16 cellular contexts compared by ENCODE assay signal in genomic region chrX:147737690-147738089, GRCh38.
DNase-seq lines count a peak whose midpoint lies in the region; ATAC-seq and TF ChIP-seq lines count a peak whose summit lies in the region.
"Had no signal": no experiment of that assay in that cellular context is flagged by ENCODE, and none has a peak within 500 bp of the region (broad histone marks: within the 10 kb centered on the region; RNA-seq: fewer than 3 reads in every experiment).

No MANE protein-coding gene starts in this region.

- TF ChIP-seq CTCF in IMR-90 (conservative IDR thresholded peaks at IDR 0.05; ENCODE audit: low read depth, low read length) (no peak), osteoblast (IDR thresholded peaks at IDR 0.05; ENCODE audit: extremely low read depth, low read depth, low read length) (no peak)

- H2BK5ac ChIP-seq in IMR-90 (ENCODE audit: low read depth, low read length, poor library complexity, severe bottlenecking) = no peak overlapping the region

- no peak overlapping the region for H4K8ac ChIP-seq in IMR-90 (ENCODE audit: low read depth in 2 of 2, low read length in 2 of 2)

- no peaks in the 10 kb centered on the region for H3K27me3 Mint-ChIP-seq in activated CD8-positive, alpha-beta memory T cell treated with anti-CD3 and anti-CD28 coated beads, Interleukin-2, amount 10 ng/mL, durations not matched to agents 7 days and 5 days
- H3K27me3 Mint-ChIP-seq in activated CD8-positive, alpha-beta T cell treated with anti-CD3 and anti-CD28 coated beads, Interleukin-2, amount 10 ng/mL, durations not matched to agents 7 days and 5 days (ENCODE audit: low read depth) = no peaks in the 10 kb centered on the region
- H3K27me3 Mint-ChIP-seq: IgD-negative memory B cell had no signal

- no peak overlapping the region for H4K5ac ChIP-seq in IMR-90 (ENCODE audit: low read depth, low read length)

- H3K56ac ChIP-seq in IMR-90 (ENCODE audit: extremely low read depth, insufficient read depth, low read length) = no peak overlapping the region

- intact Hi-C loops in IMR-90 (cut with micrococcal nuclease) = no loop called here

- H3K27ac ChIP-seq in IMR-90 (ENCODE audit: insufficient read depth, low read length) (no peak overlapping the region), osteoblast (ENCODE audit: low read depth, low read length) (no peak overlapping the region)
- H3K27ac ChIP-seq: PC-9 had no signal

- H4K91ac ChIP-seq in IMR-90 (ENCODE audit: insufficient read depth, low read depth, low read length) = no peak overlapping the region

- H3K4me3 ChIP-seq in IMR-90 (ENCODE audit: insufficient read depth, low read depth, low read length) (no peak overlapping the region), osteoblast (ENCODE audit: insufficient read depth, low read length) (no peak overlapping the region)
- H3K4me3 ChIP-seq: PC-9 had no signal

- H2BK15ac ChIP-seq in IMR-90 (ENCODE audit: low read depth, low read length) = no peak overlapping the region

- dilution Hi-C loops in IMR-90 (cut with HindIII; ENCODE audit: low sequenced_read_pairs, unreplicated experiment) = no loop called here

- H3K36me3 ChIP-seq in IMR-90 (ENCODE audit: control insufficient read depth, insufficient read depth, low read length) = no peaks in the 10 kb centered on the region
- H3K36me3 ChIP-seq in osteoblast (ENCODE audit: insufficient read depth, low read length) = no peaks in the 10 kb centered on the region
- H3K36me3 ChIP-seq: BE2C had no signal

- ATAC-seq in activated CD8-positive, alpha-beta memory T cell treated with anti-CD3 and anti-CD28 coated beads, Interleukin-2, amount 10 ng/mL, durations not matched to agents 7 days and 5 days = no peak
- no peak for ATAC-seq in IMR-90 (ENCODE audit: low read depth)
- ATAC-seq in activated CD8-positive, alpha-beta T cell treated with anti-CD3 and anti-CD28 coated beads, Interleukin-2, amount 10 ng/mL, durations not matched to agents 7 days and 5 days = no peak
- no peak for ATAC-seq in GM18511 (IDR thresholded peaks at IDR 0.05; ENCODE audit: unreplicated experiment)

- no peak for TF ChIP-seq RAD21 in IMR-90 (IDR thresholded peaks at IDR 0.05; ENCODE audit: low read length)

- H2AK9ac ChIP-seq in IMR-90 (replicated peaks; ENCODE audit: low read depth, low read length, poor library complexity) = no peak overlapping the region

- no peaks in the 10 kb centered on the region for H3K79me2 ChIP-seq in osteoblast (ENCODE audit: insufficient read depth, low read length)

- no peaks in the 10 kb centered on the region for H3K9me3 Mint-ChIP-seq in activated CD8-positive, alpha-beta memory T cell treated with anti-CD3 and anti-CD28 coated beads, Interleukin-2, amount 10 ng/mL, durations not matched to agents 7 days and 5 days (ENCODE audit: low read depth)
- no peaks in the 10 kb centered on the region for H3K9me3 Mint-ChIP-seq in activated CD8-positive, alpha-beta T cell treated with anti-CD3 and anti-CD28 coated beads, Interleukin-2, amount 10 ng/mL, durations not matched to agents 7 days and 5 days (ENCODE audit: insufficient read depth)

- H3K14ac ChIP-seq in IMR-90 (replicated peaks; ENCODE audit: low read depth, low read length) = no peak overlapping the region

- H3K79me1 ChIP-seq in IMR-90 (ENCODE audit: low read depth in 1 of 2, low read length in 2 of 2) = no peaks in the 10 kb centered on the region

- TF ChIP-seq POLR2A in IMR-90 (IDR thresholded peaks at IDR 0.05; ENCODE audit: low read depth, low read length) = no peak

- H3K23ac ChIP-seq in IMR-90 (ENCODE audit: low read depth, low read length) = no peak overlapping the region

- no peak for DNase-seq in activated CD8-positive, alpha-beta memory T cell treated with anti-CD3 and anti-CD28 coated beads, Interleukin-2, amount 10 ng/mL, durations not matched to agents 7 days and 5 days
- DNase-seq in activated CD8-positive, alpha-beta memory T cell treated with anti-CD3 and anti-CD28 coated beads for 24 hours = no peak
- DNase-seq in IMR-90 = no peak
- no peak for DNase-seq in activated CD8-positive, alpha-beta T cell treated with anti-CD3 and anti-CD28 coated beads, Interleukin-2, amount 10 ng/mL, durations not matched to agents 7 days and 5 days
- DNase-seq in osteoblast (ENCODE audit: insufficient read length, low spot score, missing footprints) = peak; percentile 35
- no peak for DNase-seq in amniotic stem cell (lab: John Stamatoyannopoulos, UW)
- DNase-seq in RKO (ENCODE audit: low spot score) = no peak
- DNase-seq: BE2C, EL, H7, NCI-H1092, NCI-H1694, NCI-H2107, PC-9 had no signal

- H3K27me3 ChIP-seq in IMR-90 (ENCODE audit: control insufficient read depth, insufficient read depth, low read length) = no peaks in the 10 kb centered on the region
- H3K27me3 ChIP-seq in osteoblast (ENCODE audit: insufficient read depth, low read length) = no peaks in the 10 kb centered on the region
- H3K27me3 ChIP-seq: BE2C had no signal

- H3K4me2 ChIP-seq in IMR-90 (ENCODE audit: low read depth, low read length) (no peak overlapping the region), osteoblast (ENCODE audit: insufficient read depth, low read length) (no peak overlapping the region)
- H3K4me2 ChIP-seq: PC-9 had no signal

- H3K4me1 ChIP-seq in IMR-90 (ENCODE audit: control insufficient read depth, insufficient read depth, low read length) (no peaks in the 10 kb centered on the region), osteoblast (ENCODE audit: insufficient read depth, low read length) (no peaks in the 10 kb centered on the region)
- H3K4me1 ChIP-seq: BE2C had no signal

- no CpG with 5 or more reads among the region's 3 CpGs for WGBS in IMR-90 (ENCODE audit: extremely low coverage in 2 of 2, insufficient read length in 1 of 2), 2 experiments

- no peak overlapping the region for H3K9ac ChIP-seq in IMR-90 (ENCODE audit: low read depth, low read length)

- H3K9me3 ChIP-seq in IMR-90 (ENCODE audit: control insufficient read depth, insufficient read depth, low read length) (peaks cover 4% of the 10 kb centered on the region; the same call in 1 of the 2 replicates), osteoblast (ENCODE audit: low read depth, low read length) (peaks cover 3% of the 10 kb centered on the region)
- H3K9me3 ChIP-seq: BE2C had no signal

- no peaks in the 10 kb centered on the region for H3K9me1 ChIP-seq in IMR-90 (ENCODE audit: insufficient read depth, low read length)

- POLR2A ChIA-PET in IMR-90 (lab: Charles Lee; ENCODE audit: unreplicated experiment) = no interaction called here
- POLR2A ChIA-PET in activated CD8-positive, alpha-beta T cell treated with anti-CD3 and anti-CD28 coated beads, Interleukin-2, amount 10 ng/mL, durations not matched to agents 7 days and 5 days (lab: Charles Lee) = no interaction called here

- peaks cover 11% of the 10 kb centered on the region for H3K4me1 Mint-ChIP-seq in activated CD8-positive, alpha-beta memory T cell treated with anti-CD3 and anti-CD28 coated beads, Interleukin-2, amount 10 ng/mL, durations not matched to agents 7 days and 5 days
- peaks cover 31% of the 10 kb centered on the region for H3K4me1 Mint-ChIP-seq in activated CD8-positive, alpha-beta T cell treated with anti-CD3 and anti-CD28 coated beads, Interleukin-2, amount 10 ng/mL, durations not matched to agents 7 days and 5 days (ENCODE audit: low read depth)

- BruUV-seq in IMR-90 (replicated peaks; lab: Mats Ljungman, UMichigan) = no TSS peak

- H4K20me1 ChIP-seq in IMR-90 (ENCODE audit: insufficient read depth, low read length) (no peaks in the 10 kb centered on the region), osteoblast (ENCODE audit: insufficient read depth, low read length) (no peaks in the 10 kb centered on the region)

- no peak overlapping the region for H3K4ac ChIP-seq in IMR-90 (ENCODE audit: low read depth, low read length)

- H3K27ac Mint-ChIP-seq in activated CD8-positive, alpha-beta memory T cell treated with anti-CD3 and anti-CD28 coated beads, Interleukin-2, amount 10 ng/mL, durations not matched to agents 7 days and 5 days = peak overlapping the region; percentile 62
- H3K27ac Mint-ChIP-seq in activated CD8-positive, alpha-beta T cell treated with anti-CD3 and anti-CD28 coated beads, Interleukin-2, amount 10 ng/mL, durations not matched to agents 7 days and 5 days = peak overlapping the region; percentile 80
- H3K27ac Mint-ChIP-seq: IgD-negative memory B cell had no signal

- H3K4me3 Mint-ChIP-seq in activated CD8-positive, alpha-beta memory T cell treated with anti-CD3 and anti-CD28 coated beads, Interleukin-2, amount 10 ng/mL, durations not matched to agents 7 days and 5 days = no peak overlapping the region
- peak overlapping the region; percentile 5 for H3K4me3 Mint-ChIP-seq in activated CD8-positive, alpha-beta T cell treated with anti-CD3 and anti-CD28 coated beads, Interleukin-2, amount 10 ng/mL, durations not matched to agents 7 days and 5 days
- H3K4me3 Mint-ChIP-seq: IgD-negative memory B cell had no signal

- no peaks in the 10 kb centered on the region for H3K36me3 Mint-ChIP-seq in activated CD8-positive, alpha-beta memory T cell treated with anti-CD3 and anti-CD28 coated beads, Interleukin-2, amount 10 ng/mL, durations not matched to agents 7 days and 5 days
- H3K36me3 Mint-ChIP-seq in activated CD8-positive, alpha-beta T cell treated with anti-CD3 and anti-CD28 coated beads, Interleukin-2, amount 10 ng/mL, durations not matched to agents 7 days and 5 days (ENCODE audit: low read depth) = no peaks in the 10 kb centered on the region
- H3K36me3 Mint-ChIP-seq: IgD-negative memory B cell had no signal

- H2BK20ac ChIP-seq in IMR-90 (ENCODE audit: low read depth, low read length) = no peak overlapping the region

- H2AFZ ChIP-seq in IMR-90 (replicated peaks; ENCODE audit: low read length, poor library complexity) (no peak overlapping the region), osteoblast (ENCODE audit: low read length) (no peak overlapping the region)
- H2AFZ ChIP-seq: PC-9 had no signal

- no peak overlapping the region for H2BK120ac ChIP-seq in IMR-90 (ENCODE audit: low read depth, low read length)

- CTCF ChIA-PET in activated CD8-positive, alpha-beta memory T cell treated with anti-CD3 and anti-CD28 coated beads, Interleukin-2, amount 10 ng/mL, durations not matched to agents 7 days and 5 days (lab: Charles Lee) = no interaction called here
- CTCF ChIA-PET in IMR-90 (lab: Yijun Ruan, JAX) = no interaction called here
- CTCF ChIA-PET in activated CD8-positive, alpha-beta T cell treated with anti-CD3 and anti-CD28 coated beads, Interleukin-2, amount 10 ng/mL, durations not matched to agents 7 days and 5 days (lab: Charles Lee) = no interaction called here

- no peak overlapping the region for H3K18ac ChIP-seq in IMR-90 (ENCODE audit: low read depth, low read length)

- in situ Hi-C loops in IMR-90 (cut with MboI; ENCODE audit: low sequenced_read_pairs) = no loop called here

- H2AK5ac ChIP-seq in IMR-90 (ENCODE audit: low read depth, low read length) = no peak overlapping the region

TF ChIP-seq in IMR-90, 13 proteins besides CTCF, POLR2A, EP300 and RAD21 (continues in another document):
- no peak for TF ChIP-seq MAZ (IDR thresholded peaks at IDR 0.05; ENCODE audit: borderline replicate concordance, low read depth, low read length)
- no peak for TF ChIP-seq RCOR1 (IDR thresholded peaks at IDR 0.05; ENCODE audit: insufficient replicate concordance, low read length)
- TF ChIP-seq MXI1 (IDR thresholded peaks at IDR 0.05; ENCODE audit: borderline replicate concordance, low read depth, low read length) = no peak
- TF ChIP-seq SMC3 (IDR thresholded peaks at IDR 0.05; ENCODE audit: low read depth, low read length) = no peak
- TF ChIP-seq CEBPB (IDR thresholded peaks at IDR 0.05; ENCODE audit: low read depth, low read length) = peak; percentile 41
